Comparison of ENCODE assay signal across 9 cellular contexts in genomic region chr7:98399462-98399861, GRCh38. TPM values are rescaled to one million over a fixed set of nuclear protein-coding genes. Genes with fewer than 3 reads are reported as not detected.
DNase-seq lines count a peak whose midpoint lies in the region; ATAC-seq, FAIRE-seq and TF ChIP-seq lines count a peak whose summit lies in the region.
"Had no signal": no experiment of that assay in that cellular context is flagged by ENCODE, and none has a peak within 500 bp of the region (broad histone marks: within the 10 kb centered on the region; RNA-seq: fewer than 3 reads in every experiment).

No MANE protein-coding gene starts in this region.

- no peak overlapping the region for H4K5ac ChIP-seq in H1 (ENCODE audit: insufficient read length, low read depth, low read length)

- H2AK5ac ChIP-seq in H1 (ENCODE audit: low read depth, low read length) = no peak overlapping the region

- H3K23ac ChIP-seq in H1 (ENCODE audit: insufficient read length) = no peak overlapping the region

- peaks cover 15 to 55% of the 10 kb centered on the region in 2 experiments for H3K79me2 ChIP-seq in H1 (ENCODE audit: control insufficient read depth in 1 of 2, insufficient read depth in 2 of 2, low read length in 2 of 2)

- H3K9me3 ChIP-seq in H1 (ENCODE audit: insufficient read depth in 2 of 2, low read depth in 1 of 2, low read length in 1 of 2) = no peaks in the 10 kb centered on the region; a peak in 1 of 4 replicates
- H3K9me3 ChIP-seq in tibial artery = no peaks in the 10 kb centered on the region

- WGBS in H1 (ENCODE audit: extremely low coverage in 1 of 2, insufficient coverage in 1 of 2, insufficient read length in 1 of 2, insufficient replicate concordance in 2 of 2, low coverage in 1 of 2, low lambda C conversion rate in 2 of 2, missing lambda C conversion rate in 1 of 2), 2 experiments = 47% methylated on average over 7 of the region's 7 CpGs; no CpG with 5 or more reads in 1 of the 2 experiments

- H3K27me3 Mint-ChIP-seq in nephron progenitor cell (ENCODE audit: low read depth, poor library complexity) = peaks cover 19% of the 10 kb centered on the region

- H2BK20ac ChIP-seq in H1 (ENCODE audit: low read length) = no peak overlapping the region

- H3K14ac ChIP-seq in H1 (ENCODE audit: insufficient read length) = no peak overlapping the region

- TF ChIP-seq EP300 in H1 (IDR thresholded peaks at IDR 0.05; ENCODE audit: borderline replicate concordance in 1 of 2, low read depth in 2 of 2, low read length in 2 of 2) = no peak

- no peaks in the 10 kb centered on the region; the same call in 1 of the 2 replicates for H3K23me2 ChIP-seq in H1 (ENCODE audit: low read depth, low read length)

- peak overlapping the region; percentile 75; the same call in 1 of the 2 replicates for H2BK5ac ChIP-seq in H1 (ENCODE audit: low read depth, low read length)

- DNase-seq in EH (ENCODE audit: low read depth) (peak; percentile 43), NCI-H526 (lab: John Stamatoyannopoulos, UW) (peak; percentile 51 to 60), H1 (ENCODE audit: low read depth in 1 of 2, low spot score in 2 of 2) (no peak), nephron progenitor cell (no peak), HCEC 1CT (no peak), NCI-H82 treated with DMSO at 0.1 percent for 48 hours (lab: John Stamatoyannopoulos, UW; ENCODE audit: unreplicated experiment) (no peak), tibial artery (no peak)
- DNase-seq: NCI-H1930 had no signal

- H3K4ac ChIP-seq in H1 (replicated peaks; ENCODE audit: insufficient read length, low read depth, low read length) = peak overlapping the region; percentile 5

- no peak for ATAC-seq in HG03196 (IDR thresholded peaks at IDR 0.05; ENCODE audit: unreplicated experiment)

- no peak for FAIRE-seq in H1 (lab: Jason Lieb, UNC)

- H3K27ac ChIP-seq in H1 (ENCODE audit: low read depth, low read length) = no peak overlapping the region
- no peak overlapping the region for H3K27ac ChIP-seq in tibial artery

- no peak overlapping the region for H4K91ac ChIP-seq in H1 (replicated peaks; ENCODE audit: insufficient read length, low read length)

- peak overlapping the region; percentile 62 to 95 for H3K4me2 ChIP-seq in H1 (ENCODE audit: insufficient read depth in 1 of 2, low read depth in 2 of 2, low read length in 2 of 2)

- no peaks in the 10 kb centered on the region for H3K27me3 ChIP-seq in H1 (replicated peaks in 1 of 4; ENCODE audit: control insufficient read depth in 3 of 4, extremely low read depth in 1 of 4, insufficient read depth in 3 of 4, low read length in 3 of 4)
- peaks cover 0 to 42% of the 10 kb centered on the region in 2 donors for H3K27me3 ChIP-seq in tibial artery

- H3K56ac ChIP-seq in H1 (replicated peaks; ENCODE audit: insufficient read length, low read depth, low read length) = no peak overlapping the region

- intact Hi-C loops in tibial artery (cut with DNase I; ENCODE audit: low total_unique reads) = no loop called here

- peak overlapping the region; percentile 77 for H3K27ac Mint-ChIP-seq in nephron progenitor cell

- POLR2A ChIA-PET in H1 (lab: Charles Lee; ENCODE audit: partially characterized antibody) = interaction anchor here (0.7 to 2.8 kb wide), 6 partner anchors 13 to 120 kb away, joined by 3 to 16 read pairs (median 4); no protein-coding TSS in a partner anchor

- no peak overlapping the region for H2BK15ac ChIP-seq in H1 (ENCODE audit: low read length)

- no peak overlapping the region for H3K18ac ChIP-seq in H1 (ENCODE audit: extremely low read depth, low read length)

- H3K4me1 ChIP-seq in H1 (replicated peaks in 1 of 4; ENCODE audit: control insufficient read depth in 3 of 4, insufficient read depth in 4 of 4, low read length in 3 of 4) = peaks cover 1 to 6% (median 5%) of the 10 kb centered on the region in 4 experiments; a peak in 6 of 7 replicates
- peaks cover 0 to 17% (median 12%) of the 10 kb centered on the region in 4 donors for H3K4me1 ChIP-seq in tibial artery

- peaks cover 29% of the 10 kb centered on the region for H3K4me1 Mint-ChIP-seq in nephron progenitor cell

- peaks cover 2 to 5% of the 10 kb centered on the region in 2 experiments for H4K20me1 ChIP-seq in H1 (replicated peaks in 1 of 2; ENCODE audit: control insufficient read depth in 1 of 2, insufficient read depth in 2 of 2, low read length in 2 of 2)

- peaks cover 3% of the 10 kb centered on the region; the same call in 1 of the 2 replicates for H3K79me1 ChIP-seq in H1 (ENCODE audit: low read depth, low read length)

- peaks cover under 1% of the 10 kb centered on the region for H3K9me3 Mint-ChIP-seq in nephron progenitor cell

- no peak overlapping the region for H2AFZ ChIP-seq in H1 (ENCODE audit: low read length)

- H3K36me3 Mint-ChIP-seq in nephron progenitor cell (ENCODE audit: low read depth) = peaks cover 4% of the 10 kb centered on the region

- no peak for TF ChIP-seq POLR2A in H1 (IDR thresholded peaks at IDR 0.05; ENCODE audit: control extremely low read depth in 1 of 2, low read depth in 2 of 2, low read length in 2 of 2)

- H3K9ac ChIP-seq in H1 (replicated peaks in 1 of 4; ENCODE audit: extremely low read depth in 1 of 4, low read depth in 3 of 4, low read length in 3 of 4) = peak overlapping the region in 1 of 4 experiments; percentile 36; a peak in 2 of 7 replicates

- H2BK12ac ChIP-seq in H1 (ENCODE audit: low read depth, low read length) = no peak overlapping the region

- TF ChIP-seq RAD21 in H1 (IDR thresholded peaks at IDR 0.05 in 1 of 2, conservative IDR thresholded peaks at IDR 0.05 in 1 of 2; ENCODE audit: low read depth in 2 of 2, low read length in 2 of 2) = no peak

- peak overlapping the region; percentile 72 to 84 (median 74) for H3K4me3 ChIP-seq in H1 (ENCODE audit: extremely low read depth in 1 of 4, insufficient read depth in 2 of 4, low read depth in 3 of 4, low read length in 4 of 4)
- H3K4me3 ChIP-seq in tibial artery = no peak overlapping the region

- no peak for TF ChIP-seq CTCF in H1 (IDR thresholded peaks at IDR 0.05; ENCODE audit: control extremely low read depth in 1 of 3, insufficient read depth in 1 of 3, low read depth in 1 of 3, low read length in 3 of 3)
- no peak for TF ChIP-seq CTCF in nephron progenitor cell (IDR thresholded peaks at IDR 0.05)
- no peak for TF ChIP-seq CTCF in tibial artery (IDR thresholded peaks at IDR 0.05)

- H3K36me3 ChIP-seq in H1 (ENCODE audit: control insufficient read depth in 2 of 4, insufficient read depth in 4 of 4, low read length in 3 of 4) (no peaks in the 10 kb centered on the region), tibial artery (no peaks in the 10 kb centered on the region)

- H2BK120ac ChIP-seq in H1 (replicated peaks; ENCODE audit: low read depth, low read length) = no peak overlapping the region

- H4K8ac ChIP-seq in H1 (ENCODE audit: extremely low read depth, insufficient read depth, low read length) = no peak overlapping the region

- peak overlapping the region; percentile 79 for H3K4me3 Mint-ChIP-seq in nephron progenitor cell

- CTCF ChIA-PET in H1 (lab: Charles Lee; ENCODE audit: partially characterized antibody) = interaction anchor here (0.5 to 5.0 kb wide), 5 partner anchors 28 to 346 kb away, joined by 3 to 48 read pairs (median 3); no protein-coding TSS in a partner anchor

TF ChIP-seq in H1, 55 proteins besides CTCF, POLR2A, EP300 and RAD21:
- TF ChIP-seq KDM4A (IDR thresholded peaks at IDR 0.05; ENCODE audit: low read depth, low read length, severe bottlenecking) = no peak
- no peak for TF ChIP-seq SAP30 (IDR thresholded peaks at IDR 0.05; ENCODE audit: insufficient read depth, insufficient replicate concordance, low read length)
- no peak for TF ChIP-seq BRCA1 (IDR thresholded peaks at IDR 0.05; ENCODE audit: low read depth, low read length)
- no peak for TF ChIP-seq SUZ12 (IDR thresholded peaks at IDR 0.05; ENCODE audit: low read length)
- TF ChIP-seq TCF12 (IDR thresholded peaks at IDR 0.05; ENCODE audit: low read depth, low read length) = no peak
- TF ChIP-seq JUN (IDR thresholded peaks at IDR 0.05; ENCODE audit: low read depth, low read length) = no peak
- TF ChIP-seq SIX5 (IDR thresholded peaks at IDR 0.05; ENCODE audit: low read depth, low read length) = no peak
- no peak for TF ChIP-seq FOSL1 (IDR thresholded peaks at IDR 0.05; ENCODE audit: insufficient read depth, low read depth, low read length)
- no peak for TF ChIP-seq MAFK (IDR thresholded peaks at IDR 0.05; ENCODE audit: low read depth, low read length)
- no peak for TF ChIP-seq RFX5 (IDR thresholded peaks at IDR 0.05; ENCODE audit: borderline replicate concordance, low read depth, low read length)
- TF ChIP-seq TBP (IDR thresholded peaks at IDR 0.05; ENCODE audit: low read depth, low read length) = no peak
- TF ChIP-seq, protein P1, sequence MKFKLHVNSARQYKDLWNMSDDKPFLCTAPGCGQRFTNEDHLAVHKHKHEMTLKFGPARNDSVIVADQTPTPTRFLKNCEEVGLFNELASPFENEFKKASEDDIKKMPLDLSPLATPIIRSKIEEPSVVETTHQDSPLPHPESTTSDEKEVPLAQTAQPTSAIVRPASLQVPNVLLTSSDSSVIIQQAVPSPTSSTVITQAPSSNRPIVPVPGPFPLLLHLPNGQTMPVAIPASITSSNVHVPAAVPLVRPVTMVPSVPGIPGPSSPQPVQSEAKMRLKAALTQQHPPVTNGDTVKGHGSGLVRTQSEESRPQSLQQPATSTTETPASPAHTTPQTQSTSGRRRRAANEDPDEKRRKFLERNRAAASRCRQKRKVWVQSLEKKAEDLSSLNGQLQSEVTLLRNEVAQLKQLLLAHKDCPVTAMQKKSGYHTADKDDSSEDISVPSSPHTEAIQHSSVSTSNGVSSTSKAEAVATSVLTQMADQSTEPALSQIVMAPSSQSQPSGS (IDR thresholded peaks at IDR 0.05; ENCODE audit: low read length) = no peak
- no peak for TF ChIP-seq TAF7 (optimal IDR thresholded peaks at IDR 0.05; ENCODE audit: borderline replicate concordance, low read depth, low read length)
- no peak for TF ChIP-seq RBBP5 (IDR thresholded peaks at IDR 0.05; ENCODE audit: borderline replicate concordance, low read depth, low read length)
- no peak for TF ChIP-seq CHD1 (IDR thresholded peaks at IDR 0.05; ENCODE audit: low read depth, low read length)
- TF ChIP-seq PHF8 (conservative IDR thresholded peaks at IDR 0.05; ENCODE audit: low read depth, low read length) = no peak
- no peak for TF ChIP-seq BCL11A (IDR thresholded peaks at IDR 0.05; ENCODE audit: low read depth in 2 of 2, low read length in 2 of 2)

RNA-seq across cellular contexts. Expression of gene BAIAP2L1, which starts 1.4 kb away (rescaled TPM):
- 42.0 and 42.9 TPM in 2 replicates for total RNA-seq in H1 (2021; fragmentation: NEBNext Ultra II Directional; extraction: Animal tissue kit (Norgen Biotek cat#: 25700))
- 19.2 and 24.7 TPM in 2 replicates for polyA plus RNA-seq in H1 (2011; rRNA removed)
- 32.1 TPM for polyA plus RNA-seq in H1 (2011; cell fraction: cytosol; rRNA removed)
- 38.1 TPM for polyA plus RNA-seq in H1 (2011; cell fraction: nucleus; rRNA removed)
- 29.5 to 32.8 TPM (median 30.9 TPM) in 4 replicates for polyA plus RNA-seq in H1 (2012, experiment 1 of 2)
- 15.6 TPM for polyA plus RNA-seq in H1 (2012, experiment 2 of 2)
- 22.3 TPM for polyA plus RNA-seq in H1 (2013, experiment 1 of 2)
- 21.9 TPM for polyA plus RNA-seq in H1 (2013, experiment 2 of 2)
- 26.8 and 27.1 TPM in 2 replicates for polyA minus RNA-seq in H1 (2011; rRNA and poly(A)+ RNA removed)
- 19.4 TPM for polyA minus RNA-seq in H1 (2011; cell fraction: cytosol; rRNA and poly(A)+ RNA removed)
- 24.1 TPM for polyA minus RNA-seq in H1 (2011; cell fraction: nucleus; rRNA and poly(A)+ RNA removed)

Comparison
In these comparisons a context has a peak if more than half of its experiments do, and no peak if none do; other contexts are left out.
1. DNase-seq: peak in EH (single experiment) and NCI-H526 (2 of 2); none in H1 (0 of 2), nephron progenitor cell (single experiment), HCEC 1CT (single experiment), NCI-H82 treated with DMSO at 0.1 percent for 48 hours (single experiment) and tibial artery (0 of 2).
2. H3K4me3 ChIP-seq: peak in H1 (4 of 4); none in tibial artery (0 of 2).